8 cellular contexts compared by ENCODE assay signal in the genomic region with DNA sequence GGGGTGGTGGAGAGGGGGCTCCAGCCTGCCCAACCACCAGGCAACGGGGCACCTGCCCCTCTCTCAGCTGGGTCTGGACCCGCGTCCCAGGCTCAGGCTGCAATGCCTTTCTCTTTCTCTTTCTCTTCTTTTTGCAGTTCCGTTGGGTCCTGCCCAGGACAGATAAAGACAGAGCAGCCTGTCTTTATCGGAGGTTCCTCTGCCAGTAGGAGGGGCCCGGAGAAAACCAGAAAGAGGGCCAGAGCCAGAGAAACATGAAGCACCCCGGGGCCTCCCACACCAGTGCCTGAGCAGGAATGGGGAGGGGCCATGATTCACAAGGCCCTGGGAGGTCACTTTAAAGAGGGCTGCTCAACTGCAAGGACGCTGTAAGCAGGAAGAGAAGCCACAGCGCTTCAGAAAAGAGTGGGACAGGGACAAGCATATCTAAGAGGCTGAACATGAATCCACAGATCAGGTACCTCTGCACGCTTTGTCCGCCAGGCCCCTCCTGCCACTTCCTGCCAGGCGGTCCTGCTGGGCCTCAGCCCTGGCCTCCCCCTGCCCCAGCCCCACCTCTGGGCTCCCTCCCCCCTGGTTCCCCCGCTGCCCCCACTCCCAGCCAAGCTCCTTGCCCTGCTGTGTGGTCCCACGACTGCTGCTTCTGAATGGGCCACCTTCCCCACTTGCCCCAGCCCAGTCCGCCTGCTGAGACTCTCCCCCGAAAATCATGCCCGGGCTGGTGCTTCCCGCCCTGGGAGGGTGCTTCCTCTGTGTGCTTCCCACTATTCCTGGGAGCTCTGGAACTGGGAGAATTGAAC. TPM values are rescaled to one million over a fixed set of nuclear protein-coding genes. Genes with fewer than 3 reads are reported as not detected.
A peak's percentile ranks its signal among the peaks of the same experiment; 100 is the strongest.
DNase-seq lines count a peak whose midpoint lies in the region; TF ChIP-seq lines count a peak whose summit lies in the region.

Gene APOBEC3C (plus strand): TSS at position 335 of the 800 bp plus-strand sequence. CDS start 106 bp downstream, at position 441.

- intact Hi-C loops in dorsolateral prefrontal cortex (cut with DNase I) = no loop called here

- H3K4me3 ChIP-seq in HFF-Myc (replicated peaks; ENCODE audit: low read depth, low read length) (peak within 1 kb of the TSS; percentile 64), dorsolateral prefrontal cortex (peak within 1 kb of the TSS in 52 of 59 donors; percentile 7 to 57 (median 38))

- H3K27ac ChIP-seq in dorsolateral prefrontal cortex = peak within 1 kb of the TSS in 30 of 59 donors; percentile 13 to 78 (median 46)

- DNase-seq in GM10248 (ENCODE audit: extremely low spot score) = peak; percentile 88
- peak; percentile 70 for DNase-seq in HFF-Myc (ENCODE audit: extremely low read depth, low read depth)
- peak; percentile 59 for DNase-seq in NCI-H2227 (lab: John Stamatoyannopoulos, UW; ENCODE audit: unreplicated experiment)
- peak; percentile 58 for DNase-seq in activated CD4-positive, alpha-beta T cell treated with anti-CD3 and anti-CD28 coated beads, Interleukin-2, amount 50 U/mL, for 1 hour
- DNase-seq in dorsolateral prefrontal cortex = peak in 4 of 10 donors; percentile 11 to 42 (median 32)
- DNase-seq in lung microvascular endothelial cell (ENCODE audit: low read depth in 2 of 2) = peak; percentile 23 to 56
- peak; percentile 62 for DNase-seq in stimulated activated CD8-positive, alpha-beta memory T cell treated with anti-CD3 and anti-CD28 coated beads, Interleukin-12 subunit alpha, Interleukin-12 subunit beta, amount 100 ng/mL, for 1 hour (ENCODE audit: low read depth)
- DNase-seq in NCI-H524 treated with DMSO at 0.1 percent for 48 hours (lab: John Stamatoyannopoulos, UW) = no peak

- TF ChIP-seq CTCF in GM10248 (IDR thresholded peaks at IDR 0.05; ENCODE audit: control extremely low read depth, extremely low read depth, low read depth, missing control alignments) (peak; percentile 44), HFF-Myc (IDR thresholded peaks at IDR 0.05; ENCODE audit: low read depth, low read length, missing control alignments) (no peak), dorsolateral prefrontal cortex (IDR thresholded peaks at IDR 0.05 in 54 of 56, conservative IDR thresholded peaks at IDR 0.05 in 2 of 56; ENCODE audit: low read depth in 1 of 56, partially characterized antibody in 56 of 56) (no peak)

- POLR2A ChIA-PET in GM10248 (lab: Yijun Ruan, JAX) = interaction anchor here (0.6 kb wide), 1 partner anchor 136 kb away, joined by 3 read pairs; no protein-coding TSS in a partner anchor

- CTCF ChIA-PET in GM10248 (lab: Yijun Ruan, JAX) = interaction anchor here (1.1 to 4.7 kb wide), 4 partner anchors 11 to 135 kb away, joined by 3 to 15 read pairs (median 4); no protein-coding TSS in a partner anchor

- H3K27me3 ChIP-seq in dorsolateral prefrontal cortex = no peaks in the 10 kb centered on the region

RNA-seq across cellular contexts. Expression of gene APOBEC3C, which starts in this region (rescaled TPM):
- total RNA-seq in dorsolateral prefrontal cortex (1 to 10 TPM in 117 of 120 experiments, under 1 TPM in 3; 0.43 to 5.9 (median 2.2) TPM), lung microvascular endothelial cell (0.20 and 2.0 TPM in 2 replicates)
